In genomic region chr13:98413796-98414195, GRCh38 we compare ENCODE assay signal across 17 cellular contexts.
A peak's percentile ranks its signal among the peaks of the same experiment; 100 is the strongest.
DNase-seq lines count a peak whose midpoint lies in the region; ATAC-seq and TF ChIP-seq lines count a peak whose summit lies in the region.
"Had no signal": no experiment of that assay in that cellular context is flagged by ENCODE, and none has a peak within 500 bp of the region (broad histone marks: within the 10 kb centered on the region; RNA-seq: fewer than 3 reads in every experiment).

No MANE protein-coding gene starts in this region.

- H3K9me3 Mint-ChIP-seq in activated CD8-positive, alpha-beta T cell treated with anti-CD3 and anti-CD28 coated beads for 36 hours, result no peaks in the 10 kb centered on the region
- no peaks in the 10 kb centered on the region for H3K9me3 Mint-ChIP-seq in activated CD8-positive, alpha-beta T cell treated with anti-CD3 and anti-CD28 coated beads, Interleukin-2, amount 10 ng/mL, durations not matched to agents 7 days and 5 days (ENCODE audit: insufficient read depth)
- H3K9me3 Mint-ChIP-seq in H9 (no peaks in the 10 kb centered on the region), progenitor cell of endocrine pancreas (ENCODE audit: low read depth) (peaks cover 6% of the 10 kb centered on the region)

- no peak overlapping the region for H3K4me3 ChIP-seq in PC-3 (ENCODE audit: low read length)
- H3K4me3 ChIP-seq: GM12878 had no signal

- H3F3A ChIP-seq in PC-3 (ENCODE audit: low read length, unreplicated experiment), result peaks cover 5% of the 10 kb centered on the region

- no peak overlapping the region for H4K8ac ChIP-seq in H9 (replicated peaks; ENCODE audit: insufficient read length, low read depth, low read length)

- no peaks in the 10 kb centered on the region for H3K4me1 ChIP-seq in H9 (ENCODE audit: insufficient read depth, low read length)
- H3K4me1 ChIP-seq in PC-3 (ENCODE audit: insufficient read depth, low read length), result peaks cover 16% of the 10 kb centered on the region
- H3K4me1 ChIP-seq in foreskin keratinocyte, result no peaks in the 10 kb centered on the region

- no peak overlapping the region for H2BK120ac ChIP-seq in H9 (ENCODE audit: low read depth, low read length, poor library complexity, severe bottlenecking)

- no peak overlapping the region for H3K9ac ChIP-seq in H9 (ENCODE audit: extremely low read depth, insufficient read length, low read length)
- no peak overlapping the region for H3K9ac ChIP-seq in PC-3 (ENCODE audit: low read length)

- peaks cover 7% of the 10 kb centered on the region for H3K27me3 Mint-ChIP-seq in activated CD8-positive, alpha-beta T cell treated with anti-CD3 and anti-CD28 coated beads for 36 hours
- peaks cover 12% of the 10 kb centered on the region for H3K27me3 Mint-ChIP-seq in activated CD8-positive, alpha-beta T cell treated with anti-CD3 and anti-CD28 coated beads, Interleukin-2, amount 10 ng/mL, durations not matched to agents 7 days and 5 days (ENCODE audit: low read depth)
- no peaks in the 10 kb centered on the region for H3K27me3 Mint-ChIP-seq in H9 (ENCODE audit: low read depth)
- no peaks in the 10 kb centered on the region for H3K27me3 Mint-ChIP-seq in progenitor cell of endocrine pancreas

- H3K79me1 ChIP-seq in H9 (ENCODE audit: insufficient read depth, low read depth, low read length, poor library complexity, severe bottlenecking), result no peaks in the 10 kb centered on the region

- no peak overlapping the region for H3T11ph ChIP-seq in H9 (ENCODE audit: low read length)

- H3K36me3 Mint-ChIP-seq in activated CD8-positive, alpha-beta T cell treated with anti-CD3 and anti-CD28 coated beads for 36 hours (ENCODE audit: low read depth), result no peaks in the 10 kb centered on the region
- no peaks in the 10 kb centered on the region for H3K36me3 Mint-ChIP-seq in activated CD8-positive, alpha-beta T cell treated with anti-CD3 and anti-CD28 coated beads, Interleukin-2, amount 10 ng/mL, durations not matched to agents 7 days and 5 days (ENCODE audit: low read depth)
- peaks cover 10 to 53% (median 50%) of the 10 kb centered on the region in 3 experiments for H3K36me3 Mint-ChIP-seq in H9 (ENCODE audit: insufficient read depth in 1 of 3, low read depth in 3 of 3)
- peaks cover 75% of the 10 kb centered on the region for H3K36me3 Mint-ChIP-seq in progenitor cell of endocrine pancreas (ENCODE audit: insufficient read depth)
- H3K36me3 Mint-ChIP-seq: T-cell had no signal

- POLR2A ChIA-PET in activated CD8-positive, alpha-beta T cell treated with anti-CD3 and anti-CD28 coated beads for 36 hours (lab: Charles Lee), result no interaction called here
- POLR2A ChIA-PET in activated CD8-positive, alpha-beta T cell treated with anti-CD3 and anti-CD28 coated beads, Interleukin-2, amount 10 ng/mL, durations not matched to agents 7 days and 5 days (lab: Charles Lee), result no interaction called here
- POLR2A ChIA-PET in PC-3 (lab: Charles Lee; ENCODE audit: unreplicated experiment), result no interaction called here

- ATAC-seq in activated CD8-positive, alpha-beta T cell treated with anti-CD3 and anti-CD28 coated beads for 36 hours, result peak; percentile 56
- no peak for ATAC-seq in activated CD8-positive, alpha-beta T cell treated with anti-CD3 and anti-CD28 coated beads, Interleukin-2, amount 10 ng/mL, durations not matched to agents 7 days and 5 days
- ATAC-seq in PC-3, result no peak
- no peak for ATAC-seq in foreskin keratinocyte
- ATAC-seq in HG03378 (IDR thresholded peaks at IDR 0.05; ENCODE audit: unreplicated experiment), result no peak
- no peak for ATAC-seq in GM18505 (IDR thresholded peaks at IDR 0.05; ENCODE audit: unreplicated experiment)
- ATAC-seq: GM12878, T-cell had no signal

- no peak overlapping the region for H2BK5ac ChIP-seq in H9 (ENCODE audit: insufficient read length, low read length)

- no peak overlapping the region for H2BK15ac ChIP-seq in H9 (ENCODE audit: low read depth, low read length)

- no peaks in the 10 kb centered on the region for H3K23me2 ChIP-seq in H9 (ENCODE audit: insufficient read length, low read depth, low read length, poor library complexity, severe bottlenecking)

- no peaks in the 10 kb centered on the region for H4K20me1 ChIP-seq in H9 (ENCODE audit: control insufficient read depth, insufficient read depth, insufficient read length)
- H4K20me1 ChIP-seq in PC-3 (ENCODE audit: low read length), result no peaks in the 10 kb centered on the region

- no peaks in the 10 kb centered on the region for H3K9me2 ChIP-seq in PC-3 (replicated peaks; ENCODE audit: low read length)

- H2BK12ac ChIP-seq in H9 (ENCODE audit: insufficient read length, low read depth, low read length), result no peak overlapping the region

- H3K36me3 ChIP-seq in PC-3 (ENCODE audit: low read depth, low read length), result no peaks in the 10 kb centered on the region

- no peak overlapping the region for H3K27ac Mint-ChIP-seq in activated CD8-positive, alpha-beta T cell treated with anti-CD3 and anti-CD28 coated beads for 36 hours
- no peak overlapping the region for H3K27ac Mint-ChIP-seq in activated CD8-positive, alpha-beta T cell treated with anti-CD3 and anti-CD28 coated beads, Interleukin-2, amount 10 ng/mL, durations not matched to agents 7 days and 5 days
- H3K27ac Mint-ChIP-seq in H9 (no peak overlapping the region), progenitor cell of endocrine pancreas (peak overlapping the region; percentile 98)
- H3K27ac Mint-ChIP-seq: T-cell had no signal

- H3K79me2 ChIP-seq in H9 (ENCODE audit: insufficient read depth, low read length) (no peaks in the 10 kb centered on the region), PC-3 (ENCODE audit: low read length) (no peaks in the 10 kb centered on the region)

- WGBS in H9 (ENCODE audit: extremely low coverage, insufficient read length, low lambda C conversion rate), result no CpG with 5 or more reads among the region's 7 CpGs

- no peak overlapping the region for H2BK20ac ChIP-seq in H9 (ENCODE audit: low read depth, low read length, poor library complexity, severe bottlenecking)

- no peak overlapping the region for H3K4me3 Mint-ChIP-seq in activated CD8-positive, alpha-beta T cell treated with anti-CD3 and anti-CD28 coated beads for 36 hours
- no peak overlapping the region for H3K4me3 Mint-ChIP-seq in activated CD8-positive, alpha-beta T cell treated with anti-CD3 and anti-CD28 coated beads, Interleukin-2, amount 10 ng/mL, durations not matched to agents 7 days and 5 days
- no peak overlapping the region for H3K4me3 Mint-ChIP-seq in H9
- no peak overlapping the region for H3K4me3 Mint-ChIP-seq in progenitor cell of endocrine pancreas (ENCODE audit: low read depth)
- H3K4me3 Mint-ChIP-seq: T-cell had no signal

- no peak overlapping the region for H4K5ac ChIP-seq in H9 (ENCODE audit: insufficient read length, low read depth, low read length)

- H3K56ac ChIP-seq in H9 (ENCODE audit: insufficient read length, low read depth, low read length), result no peak overlapping the region

- no peak overlapping the region for H4K91ac ChIP-seq in H9 (ENCODE audit: insufficient read length, low read depth, low read length)

- H3K27ac ChIP-seq in H9 (ENCODE audit: insufficient read length, low read depth, low read length), result no peak overlapping the region
- H3K27ac ChIP-seq in PC-3 (ENCODE audit: low read length), result no peak overlapping the region
- H3K27ac ChIP-seq in foreskin keratinocyte, result no peak overlapping the region

- CTCF ChIA-PET in activated CD8-positive, alpha-beta T cell treated with anti-CD3 and anti-CD28 coated beads for 36 hours (lab: Charles Lee), result interaction anchor here (1.2 to 1.4 kb wide), 2 partner anchors 9 to 239 kb away, joined by 3 to 4 read pairs; no protein-coding TSS in a partner anchor
- CTCF ChIA-PET in activated CD8-positive, alpha-beta T cell treated with anti-CD3 and anti-CD28 coated beads, Interleukin-2, amount 10 ng/mL, durations not matched to agents 7 days and 5 days (lab: Charles Lee), result interaction anchor here (1.8 kb wide), 1 partner anchor 240 kb away, joined by 4 read pairs; no protein-coding TSS in a partner anchor
- CTCF ChIA-PET in PC-3 (lab: Charles Lee), result no interaction called here

- H3K27me3 ChIP-seq in H9 (ENCODE audit: insufficient read depth, low read length) (no peaks in the 10 kb centered on the region), PC-3 (ENCODE audit: low read length) (no peaks in the 10 kb centered on the region), foreskin keratinocyte (no peaks in the 10 kb centered on the region)

- no peak overlapping the region for H3K4ac ChIP-seq in H9 (ENCODE audit: low read depth, low read length)

- TF ChIP-seq CTCF in activated CD8-positive, alpha-beta T cell treated with anti-CD3 and anti-CD28 coated beads for 36 hours (IDR thresholded peaks at IDR 0.05), result no peak
- TF ChIP-seq CTCF in H9 (conservative IDR thresholded peaks at IDR 0.05), result peak; percentile 39; the same call in 1 of the 3 replicates
- TF ChIP-seq CTCF in PC-3 (conservative IDR thresholded peaks at IDR 0.05; ENCODE audit: low read depth, low read length), result peak; percentile 25; the same call in 1 of the 2 replicates
- TF ChIP-seq CTCF in progenitor cell of endocrine pancreas (IDR thresholded peaks at IDR 0.05; ENCODE audit: unreplicated experiment), result no peak
- no peak for TF ChIP-seq CTCF in foreskin keratinocyte (conservative IDR thresholded peaks at IDR 0.05)

- no TSS peak for BruUV-seq in PC-3 (replicated peaks; lab: Mats Ljungman, UMichigan)

- H2AK5ac ChIP-seq in H9 (ENCODE audit: insufficient read length, low read length), result no peak overlapping the region

- TF ChIP-seq POLR2A in GM18505 (IDR thresholded peaks at IDR 0.05; ENCODE audit: borderline replicate concordance, extremely low read depth, insufficient read depth, insufficient read length), result no peak

- H3K4me2 ChIP-seq in H9 (ENCODE audit: insufficient read depth, insufficient read length, low read length) (no peak overlapping the region), PC-3 (ENCODE audit: low read length) (no peak overlapping the region)

- H3K9me3 ChIP-seq in H9 (ENCODE audit: control insufficient read depth, low read depth, low read length), result no peaks in the 10 kb centered on the region
- H3K9me3 ChIP-seq in PC-3 (ENCODE audit: low read length), result no peaks in the 10 kb centered on the region

- DNase-seq in activated CD8-positive, alpha-beta T cell treated with anti-CD3 and anti-CD28 coated beads for 36 hours, result peak; percentile 10
- no peak for DNase-seq in activated CD8-positive, alpha-beta T cell treated with anti-CD3 and anti-CD28 coated beads, Interleukin-2, amount 10 ng/mL, durations not matched to agents 7 days and 5 days
- no peak for DNase-seq in H9
- DNase-seq in PC-3, result no peak
- DNase-seq in progenitor cell of endocrine pancreas (ENCODE audit: low spot score, unreplicated experiment), result no peak
- no peak for DNase-seq in foreskin keratinocyte
- DNase-seq: AML-193, DMS153, Karpas-422, MV-4-11, NCI-H1436 treated with DMSO at 0.1 percent for 48 hours, NCI-H2081, NCI-H524, T-cell had no signal

- H3K18ac ChIP-seq in H9 (ENCODE audit: insufficient read length, low read depth, low read length), result no peak overlapping the region

- H3K23ac ChIP-seq in H9 (ENCODE audit: insufficient read length, low read depth, low read length), result no peak overlapping the region

- no peak overlapping the region for H3K14ac ChIP-seq in H9 (ENCODE audit: insufficient read depth, low read length)

- H2AFZ ChIP-seq in H9 (ENCODE audit: low read length) (no peak overlapping the region), PC-3 (ENCODE audit: low read length) (no peak overlapping the region)

- intact Hi-C loops in activated CD8-positive, alpha-beta T cell treated with anti-CD3 and anti-CD28 coated beads for 36 hours (cut with micrococcal nuclease), result no loop called here
- intact Hi-C loops in PC-3 (cut with micrococcal nuclease), result no loop called here

- H3K4me1 Mint-ChIP-seq in activated CD8-positive, alpha-beta T cell treated with anti-CD3 and anti-CD28 coated beads for 36 hours (ENCODE audit: low read depth), result peaks cover 9% of the 10 kb centered on the region
- peaks cover 10% of the 10 kb centered on the region for H3K4me1 Mint-ChIP-seq in activated CD8-positive, alpha-beta T cell treated with anti-CD3 and anti-CD28 coated beads, Interleukin-2, amount 10 ng/mL, durations not matched to agents 7 days and 5 days (ENCODE audit: low read depth)
- H3K4me1 Mint-ChIP-seq in H9, result no peaks in the 10 kb centered on the region
- peaks cover 54% of the 10 kb centered on the region for H3K4me1 Mint-ChIP-seq in progenitor cell of endocrine pancreas (ENCODE audit: low read depth)

Comparison
In these comparisons a context has a peak if more than half of its experiments do, and no peak if none do; other contexts are left out.
1. CTCF ChIP-seq: peak in H9 (single experiment) and PC-3 (single experiment); none in activated CD8-positive, alpha-beta T cell treated with anti-CD3 and anti-CD28 coated beads for 36 hours (single experiment), progenitor cell of endocrine pancreas (single experiment) and foreskin keratinocyte (single experiment).